1 cellular context compared by ENCODE assay signal in genomic region chr19:45508681-45508930, GRCh38.
TF ChIP-seq lines count a peak whose summit lies in the region.

No MANE protein-coding gene starts in this region.

TF ChIP-seq in endothelial cell of umbilical vein, 7 proteins besides CTCF, POLR2A, EP300 and RAD21:
- TF ChIP-seq POLR2AphosphoS5 (IDR thresholded peaks at IDR 0.05; ENCODE audit: insufficient read depth, low read depth, low read length) (no peak), MYC (IDR thresholded peaks at IDR 0.05; ENCODE audit: low read depth, low read length) (no peak), JUN (IDR thresholded peaks at IDR 0.05; ENCODE audit: borderline replicate concordance, insufficient read depth, insufficient read length, low read depth) (no peak), MAX (IDR thresholded peaks at IDR 0.05; ENCODE audit: insufficient read depth, insufficient read length) (no peak), FOS (IDR thresholded peaks at IDR 0.05; ENCODE audit: borderline replicate concordance, insufficient read depth, low read length) (no peak), GATA2 (IDR thresholded peaks at IDR 0.05; ENCODE audit: insufficient read depth, insufficient read length, low read depth, low read length) (no peak), EZH2 (IDR thresholded peaks at IDR 0.05; ENCODE audit: borderline replicate concordance, low read depth, low read length, severe bottlenecking) (no peak)
